ENCODE assay signal across 22 cellular contexts in genomic region chr2:187451510-187451909, GRCh38.
"Had no signal": no experiment of that assay in that cellular context is flagged by ENCODE, and none has a peak within 500 bp of the region (broad histone marks: within the 10 kb centered on the region; RNA-seq: fewer than 3 reads in every experiment).

No MANE protein-coding gene starts in this region.

- FAIRE-seq: endothelial cell of umbilical vein had no signal

- H3K79me2 ChIP-seq: hepatocyte had no signal

- H3K36me3 ChIP-seq: esophagus muscularis mucosa, gastroesophageal sphincter, heart left ventricle, left lung, lower lobe of right lung had no signal

- H3K27me3 ChIP-seq: dorsolateral prefrontal cortex, esophagus muscularis mucosa, foreskin keratinocyte, gastroesophageal sphincter, heart left ventricle, hepatocyte, left lung had no signal

- H3K4me2 ChIP-seq: hepatocyte had no signal

- ATAC-seq: foreskin keratinocyte; gastroesophageal sphincter; heart left ventricle; left cardiac atrium; left lung; left ventricle myocardium superior; lower lobe of right lung; mucosa of descending colon; naive thymus-derived CD8-positive, alpha-beta T cell had no signal

- H3K9me3 ChIP-seq: esophagus muscularis mucosa, gastroesophageal sphincter, heart left ventricle, left lung, lower lobe of right lung, mucosa of descending colon had no signal

- H2AFZ ChIP-seq: hepatocyte had no signal

- H3K4me1 ChIP-seq: esophagus muscularis mucosa, gastroesophageal sphincter, left lung, lower lobe of right lung had no signal

- H3K4me3 ChIP-seq: coronary artery, dorsolateral prefrontal cortex, esophagus muscularis mucosa, gastroesophageal sphincter, heart left ventricle, hepatocyte, left lung, lower lobe of right lung, mucosa of descending colon had no signal

- DNase-seq: dermis blood vessel endothelial cell; dorsolateral prefrontal cortex; effector CD4-positive, alpha-beta T cell; effector memory CD4-positive, alpha-beta T cell; foreskin keratinocyte; heart left ventricle; hypothalamus; immature natural killer cell; islet precursor cell; left cardiac atrium; left lung; left ventricle myocardium superior; lower lobe of right lung; mesenchymal stem cell; mucosa of descending colon; naive B cell; naive thymus-derived CD8-positive, alpha-beta T cell had no signal

- H3K27ac ChIP-seq: coronary artery, dorsolateral prefrontal cortex, esophagus muscularis mucosa, foreskin keratinocyte, gastroesophageal sphincter, heart left ventricle, hepatocyte, left lung, lower lobe of right lung had no signal
